ENCODE assay signal across 8 cellular contexts in the genomic region with DNA sequence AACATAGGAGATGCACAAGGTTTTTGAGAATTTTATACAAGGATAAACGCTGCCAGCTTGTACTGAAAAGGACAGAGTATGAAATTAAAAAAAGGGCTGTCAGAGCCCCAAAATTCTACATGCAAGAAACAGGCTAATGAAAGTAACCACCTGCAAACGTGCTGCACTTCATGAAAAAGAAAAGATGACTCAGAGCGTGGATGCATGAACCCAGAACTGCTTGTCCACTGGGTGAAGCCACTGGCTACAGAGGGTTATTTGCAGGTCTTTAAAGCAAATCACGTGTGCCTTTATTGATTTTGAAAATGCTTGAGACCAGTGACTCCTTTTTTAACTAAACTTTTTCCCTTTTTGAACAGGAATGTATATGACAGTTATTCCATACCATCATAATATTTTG. TPM values are rescaled to one million over a fixed set of nuclear protein-coding genes. Genes with fewer than 3 reads are reported as not detected.
"Had no signal": no experiment of that assay in that cellular context is flagged by ENCODE, and none has a peak within 500 bp of the region (broad histone marks: within the 10 kb centered on the region; RNA-seq: fewer than 3 reads in every experiment).

No MANE protein-coding gene starts in this region.

- H3K4me3 ChIP-seq: GM23338, K562 had no signal

- DNase-seq: H9, HFFc6, IMR-90, KG1 had no signal

- ATAC-seq: GM23338, HCT116, K562 had no signal

RNA-seq across cellular contexts. Expression of a gene that starts 25.3 kb away (rescaled TPM):
- polyA plus RNA-seq: GM23338, H1, IMR-90 had no signal
